ENCODE assay signal across 37 cellular contexts in genomic region chr7:69878015-69878414, GRCh38.
"Had no signal": no experiment of that assay in that cellular context is flagged by ENCODE, and none has a peak within 500 bp of the region (broad histone marks: within the 10 kb centered on the region; RNA-seq: fewer than 3 reads in every experiment).

No MANE protein-coding gene starts in this region.

- FAIRE-seq: astrocyte, RCC 7860 had no signal

- H3K36me3 ChIP-seq: adrenal gland, breast epithelium had no signal

- H3K9me3 Mint-ChIP-seq: activated CD4-positive, alpha-beta memory T cell treated with anti-CD3 and anti-CD28 coated beads for 36 hours; activated T-helper 1 cell treated with anti-CD3 and anti-CD28 coated beads, Interleukin-12 subunit alpha, Interleukin-12 subunit beta, Interleukin-2, Interleukin-4 antibody, amounts not matched to agents 30 ng/mL and 10 ng/mL and 1 ng/mL, durations not matched to agents 14 hours and 24 hours and 36 hours had no signal

- H3K27me3 ChIP-seq: adrenal gland, body of pancreas, breast epithelium had no signal

- H3K4me3 Mint-ChIP-seq: activated B cell treated with CpG ODN at 0.5 μM for 24 hours; activated CD4-positive, alpha-beta memory T cell treated with anti-CD3 and anti-CD28 coated beads for 36 hours; activated naive CD4-positive, alpha-beta T cell treated with anti-CD3 and anti-CD28 coated beads for 36 hours; activated T-cell treated with anti-CD3 and anti-CD28 coated beads, Interleukin-2, amount 50 U/mL, for 4 hours; activated T-helper 1 cell treated with anti-CD3 and anti-CD28 coated beads, Interleukin-12 subunit alpha, Interleukin-12 subunit beta, Interleukin-2, Interleukin-4 antibody, amounts not matched to agents 30 ng/mL and 10 ng/mL and 1 ng/mL, durations not matched to agents 14 hours and 24 hours and 36 hours had no signal

- H2AFZ ChIP-seq: PC-9 had no signal

- H3K27ac ChIP-seq: adrenal gland, body of pancreas, breast epithelium, PC-9, VCaP had no signal

- H3K27ac Mint-ChIP-seq: activated B cell treated with CpG ODN at 0.5 μM for 24 hours; activated CD4-positive, alpha-beta memory T cell treated with anti-CD3 and anti-CD28 coated beads for 36 hours; activated naive CD4-positive, alpha-beta T cell treated with anti-CD3 and anti-CD28 coated beads for 36 hours; activated naive CD4-positive, alpha-beta T cell treated with anti-CD3 and anti-CD28 coated beads, Interleukin-2, amount 50 U/mL, for 72 hours; activated T-helper 1 cell treated with anti-CD3 and anti-CD28 coated beads, Interleukin-12 subunit alpha, Interleukin-12 subunit beta, Interleukin-2, Interleukin-4 antibody, amounts not matched to agents 30 ng/mL and 10 ng/mL and 1 ng/mL, durations not matched to agents 14 hours and 24 hours and 36 hours had no signal

- H3K4me2 ChIP-seq: PC-9 had no signal

- H3K27me3 Mint-ChIP-seq: activated B cell treated with CpG ODN at 0.5 μM for 24 hours had no signal

- H3K36me3 Mint-ChIP-seq: activated CD4-positive, alpha-beta memory T cell treated with anti-CD3 and anti-CD28 coated beads for 36 hours had no signal

- DNase-seq: activated B cell treated with CpG ODN at 0.5 μM for 24 hours; activated CD4-positive, alpha-beta memory T cell treated with anti-CD3 and anti-CD28 coated beads for 36 hours; activated CD4-positive, alpha-beta T cell treated with anti-CD3 and anti-CD28 coated beads for 4 hours; activated CD4-positive, alpha-beta T cell treated with anti-CD3 and anti-CD28 coated beads, Interleukin-2, amount 50 U/mL, for 1 hour; activated CD4-positive, CD25-positive, alpha-beta regulatory T cell treated with anti-CD3 and anti-CD28 coated beads, Interleukin-2, amount 50 U/mL, for 72 hours; activated CD8-positive, alpha-beta memory T cell treated with anti-CD3 and anti-CD28 coated beads, Interleukin-2, amount 50 U/mL, for 4 hours; activated gamma-delta T cell treated with Interleukin-2 at 50 U/mL for 16 hours; activated naive CD4-positive, alpha-beta T cell treated with anti-CD3 and anti-CD28 coated beads for 36 hours; activated T-cell treated with anti-CD3 and anti-CD28 coated beads for 4 hours; activated T-cell treated with anti-CD3 and anti-CD28 coated beads, Interleukin-2, amount 50 U/mL, for 4 hours; adrenal gland; body of pancreas; Karpas-422; KBM-7; NCI-H1048; NCI-H1105 treated with DMSO at 0.1 percent for 48 hours; NCI-H1436 treated with DMSO at 0.1 percent for 48 hours; NCI-H1694 treated with DMSO at 0.1 percent for 48 hours; NCI-H2171 treated with DMSO at 0.1 percent for 48 hours; NCI-H2227 treated with DMSO at 0.1 percent for 48 hours; NCI-H446; NCI-H510A treated with DMSO at 0.1 percent for 48 hours; NCI-H526 treated with DMSO at 0.1 percent for 48 hours; NCI-H82; NK-92 treated with Interleukin-12 subunit alpha and Interleukin-12 subunit beta, amount 100 ng/mL, for 24 hours; PC-9; Right ventricle myocardium superior; SW 1271; T-helper 1 cell; T-helper 2 cell; T-helper 9 cell had no signal

- H3K4me1 ChIP-seq: body of pancreas, breast epithelium had no signal

- H3K9me3 ChIP-seq: adrenal gland, body of pancreas, breast epithelium had no signal

- ATAC-seq: activated naive CD4-positive, alpha-beta T cell treated with anti-CD3 and anti-CD28 coated beads, Interleukin-2, amount 50 U/mL, for 72 hours; activated T-cell treated with anti-CD3 and anti-CD28 coated beads, Interleukin-2, amount 50 U/mL, for 4 hours; body of pancreas had no signal

- H3K4me3 ChIP-seq: adrenal gland, body of pancreas, breast epithelium, PC-9 had no signal
